26 cellular contexts compared by ENCODE assay signal in the genomic region with DNA sequence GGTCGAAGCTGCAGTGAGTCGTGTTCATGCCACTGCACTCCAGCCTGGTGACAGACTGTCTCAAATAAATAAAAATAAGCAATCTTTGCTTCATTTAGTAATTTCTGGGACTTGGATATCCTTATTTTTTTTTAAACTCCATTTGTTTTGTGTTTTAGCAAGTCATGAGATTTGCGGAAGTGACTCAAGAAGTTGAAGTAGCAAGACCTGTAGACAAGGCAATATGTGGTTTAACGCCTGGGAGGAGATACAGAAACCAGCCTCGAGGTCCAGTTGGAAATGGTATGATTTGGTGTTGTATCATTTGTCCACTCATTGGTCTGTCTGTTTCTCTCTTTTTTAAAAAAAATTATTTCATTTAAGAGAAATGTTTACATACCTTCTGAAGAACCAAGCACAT.
"Had no signal": no experiment of that assay in that cellular context is flagged by ENCODE, and none has a peak within 500 bp of the region (broad histone marks: within the 10 kb centered on the region; RNA-seq: fewer than 3 reads in every experiment).

No MANE protein-coding gene starts in this region.

- DNase-seq: activated CD4-positive, alpha-beta memory T cell treated with anti-CD3 and anti-CD28 coated beads for 36 hours; activated CD4-positive, alpha-beta T cell treated with anti-CD3 and anti-CD28 coated beads for 36 hours; activated CD4-positive, alpha-beta T cell treated with anti-CD3 and anti-CD28 coated beads, Interleukin-2, amount 10 ng/mL, durations not matched to agents 24 days and 14 days; activated CD4-positive, CD25-positive, alpha-beta regulatory T cell; activated CD4-positive, CD25-positive, alpha-beta regulatory T cell treated with anti-CD3 and anti-CD28 coated beads, Interleukin-2, amount 50 U/mL, for 72 hours; activated CD8-positive, alpha-beta memory T cell treated with anti-CD3 and anti-CD28 coated beads, Interleukin-2, amount 50 U/mL, for 48 hours; activated gamma-delta T cell; activated naive CD4-positive, alpha-beta T cell; activated naive CD4-positive, alpha-beta T cell treated with anti-CD3 and anti-CD28 coated beads, Interleukin-2, amount 10 ng/mL, durations not matched to agents 7 days and 5 days; activated naive CD8-positive, alpha-beta T cell treated with anti-CD3 and anti-CD28 coated beads, Interleukin-2, amount 10 ng/mL, durations not matched to agents 7 days and 5 days; activated T-cell treated with anti-CD3 and anti-CD28 coated beads for 4 hours; activated T-cell treated with anti-CD3 and anti-CD28 coated beads, Interleukin-2, amount 50 U/mL, for 24 hours; activated T-cell treated with anti-CD3 and anti-CD28 coated beads, Interleukin-2, amount 50 U/mL, for 72 hours; dermis blood vessel endothelial cell; effector CD8-positive, alpha-beta T cell; esophagus squamous epithelium; foreskin melanocyte; heart right ventricle; T-helper 2 cell had no signal

- H3K9me3 Mint-ChIP-seq: activated CD4-positive, alpha-beta memory T cell treated with anti-CD3 and anti-CD28 coated beads for 36 hours; activated CD4-positive, alpha-beta T cell treated with anti-CD3 and anti-CD28 coated beads, Interleukin-2, amount 10 ng/mL, durations not matched to agents 24 days and 14 days; activated naive CD4-positive, alpha-beta T cell treated with anti-CD3 and anti-CD28 coated beads, Interleukin-2, amount 10 ng/mL, durations not matched to agents 7 days and 5 days; activated naive CD4-positive, alpha-beta T cell treated with anti-CD3 and anti-CD28 coated beads, Interleukin-2, amount 50 U/mL, for 72 hours; activated naive CD8-positive, alpha-beta T cell treated with anti-CD3 and anti-CD28 coated beads, Interleukin-2, amount 10 ng/mL, durations not matched to agents 7 days and 5 days; activated T-cell treated with anti-CD3 and anti-CD28 coated beads, Interleukin-2, amount 50 U/mL, for 24 hours; activated T-cell treated with anti-CD3 and anti-CD28 coated beads, Interleukin-2, amount 50 U/mL, for 72 hours; brain; central memory CD8-positive, alpha-beta T cell had no signal

- H3K27ac Mint-ChIP-seq: activated CD4-positive, alpha-beta memory T cell treated with anti-CD3 and anti-CD28 coated beads for 36 hours; activated CD4-positive, alpha-beta T cell treated with anti-CD3 and anti-CD28 coated beads for 36 hours; activated CD4-positive, alpha-beta T cell treated with anti-CD3 and anti-CD28 coated beads, Interleukin-2, amount 10 ng/mL, durations not matched to agents 24 days and 14 days; activated naive CD4-positive, alpha-beta T cell treated with anti-CD3 and anti-CD28 coated beads, Interleukin-2, amount 10 ng/mL, durations not matched to agents 7 days and 5 days; activated naive CD4-positive, alpha-beta T cell treated with anti-CD3 and anti-CD28 coated beads, Interleukin-2, amount 50 U/mL, for 72 hours; activated naive CD8-positive, alpha-beta T cell treated with anti-CD3 and anti-CD28 coated beads, Interleukin-2, amount 10 ng/mL, durations not matched to agents 7 days and 5 days; activated T-cell treated with anti-CD3 and anti-CD28 coated beads, Interleukin-2, amount 50 U/mL, for 24 hours; activated T-cell treated with anti-CD3 and anti-CD28 coated beads, Interleukin-2, amount 50 U/mL, for 72 hours; brain had no signal

- H3K36me3 ChIP-seq: gastroesophageal sphincter had no signal

- H3K27ac ChIP-seq: ascending aorta, coronary artery, epithelial cell of prostate, esophagus squamous epithelium, gastroesophageal sphincter had no signal

- H3K27me3 Mint-ChIP-seq: activated CD4-positive, alpha-beta memory T cell treated with anti-CD3 and anti-CD28 coated beads for 36 hours; activated CD4-positive, alpha-beta T cell treated with anti-CD3 and anti-CD28 coated beads for 36 hours; activated CD4-positive, alpha-beta T cell treated with anti-CD3 and anti-CD28 coated beads, Interleukin-2, amount 10 ng/mL, durations not matched to agents 24 days and 14 days; activated naive CD4-positive, alpha-beta T cell treated with anti-CD3 and anti-CD28 coated beads, Interleukin-2, amount 10 ng/mL, durations not matched to agents 7 days and 5 days; activated naive CD8-positive, alpha-beta T cell treated with anti-CD3 and anti-CD28 coated beads, Interleukin-2, amount 10 ng/mL, durations not matched to agents 7 days and 5 days; activated T-cell treated with anti-CD3 and anti-CD28 coated beads, Interleukin-2, amount 50 U/mL, for 24 hours; brain; central memory CD8-positive, alpha-beta T cell had no signal

- H3K4me1 Mint-ChIP-seq: activated CD4-positive, alpha-beta T cell treated with anti-CD3 and anti-CD28 coated beads for 36 hours; activated naive CD4-positive, alpha-beta T cell treated with anti-CD3 and anti-CD28 coated beads, Interleukin-2, amount 10 ng/mL, durations not matched to agents 7 days and 5 days; brain; central memory CD8-positive, alpha-beta T cell had no signal

- H3K4me3 Mint-ChIP-seq: activated CD4-positive, alpha-beta memory T cell treated with anti-CD3 and anti-CD28 coated beads for 36 hours; activated CD4-positive, alpha-beta T cell treated with anti-CD3 and anti-CD28 coated beads for 36 hours; activated CD4-positive, alpha-beta T cell treated with anti-CD3 and anti-CD28 coated beads, Interleukin-2, amount 10 ng/mL, durations not matched to agents 24 days and 14 days; activated naive CD4-positive, alpha-beta T cell treated with anti-CD3 and anti-CD28 coated beads, Interleukin-2, amount 10 ng/mL, durations not matched to agents 7 days and 5 days; activated naive CD8-positive, alpha-beta T cell treated with anti-CD3 and anti-CD28 coated beads, Interleukin-2, amount 10 ng/mL, durations not matched to agents 7 days and 5 days; activated T-cell treated with anti-CD3 and anti-CD28 coated beads, Interleukin-2, amount 50 U/mL, for 24 hours; activated T-cell treated with anti-CD3 and anti-CD28 coated beads, Interleukin-2, amount 50 U/mL, for 72 hours; brain; central memory CD8-positive, alpha-beta T cell had no signal

- H3K4me3 ChIP-seq: ascending aorta, coronary artery, esophagus squamous epithelium, gastroesophageal sphincter, heart right ventricle had no signal

- H3K4me1 ChIP-seq: ascending aorta, esophagus squamous epithelium, gastroesophageal sphincter had no signal

- H3K9me3 ChIP-seq: ascending aorta, esophagus squamous epithelium, gastroesophageal sphincter, heart right ventricle had no signal

- H3K27me3 ChIP-seq: ascending aorta, esophagus squamous epithelium, gastroesophageal sphincter, heart right ventricle had no signal
